In the genomic region with DNA sequence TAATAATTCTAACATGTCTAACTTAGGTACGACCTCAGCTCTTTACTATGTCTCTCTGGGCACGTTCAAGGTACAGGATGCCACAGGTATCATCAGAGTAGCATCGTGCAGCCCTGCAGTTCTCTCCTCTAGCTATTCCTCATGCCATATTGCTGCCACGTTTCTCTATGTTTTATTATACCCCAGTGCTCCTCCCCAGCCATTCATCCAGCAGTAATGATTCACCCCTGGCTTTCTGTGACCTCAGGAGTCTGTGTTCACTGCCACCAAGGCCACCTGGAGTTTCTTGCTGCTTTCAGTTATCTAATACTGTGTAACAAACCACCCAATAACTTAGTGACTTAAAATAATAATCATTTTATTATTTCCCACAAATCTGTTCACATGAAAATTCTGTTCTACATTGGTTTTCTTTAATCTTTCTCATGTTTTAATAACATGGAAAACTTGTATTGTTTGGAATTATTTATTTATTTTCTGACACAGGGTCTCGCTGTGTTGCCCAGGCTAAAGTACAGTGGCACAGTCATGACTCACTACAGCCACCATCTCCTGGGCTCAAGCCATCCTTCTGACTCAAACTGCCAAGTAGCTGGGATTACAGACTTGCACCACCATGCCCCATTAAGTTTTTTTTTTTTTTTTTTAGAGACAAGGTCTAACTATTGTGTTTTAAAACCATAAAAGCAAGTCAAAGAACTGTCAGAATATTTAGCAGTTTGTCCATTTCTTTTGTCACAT, we compare ENCODE assay signal across 1 cellular context.
TF ChIP-seq lines count a peak whose summit lies in the region.

No MANE protein-coding gene starts in this region.

TF ChIP-seq in IMR-90, 13 proteins besides CTCF, POLR2A, EP300 and RAD21 (continued from another document):
- TF ChIP-seq, protein P1, sequence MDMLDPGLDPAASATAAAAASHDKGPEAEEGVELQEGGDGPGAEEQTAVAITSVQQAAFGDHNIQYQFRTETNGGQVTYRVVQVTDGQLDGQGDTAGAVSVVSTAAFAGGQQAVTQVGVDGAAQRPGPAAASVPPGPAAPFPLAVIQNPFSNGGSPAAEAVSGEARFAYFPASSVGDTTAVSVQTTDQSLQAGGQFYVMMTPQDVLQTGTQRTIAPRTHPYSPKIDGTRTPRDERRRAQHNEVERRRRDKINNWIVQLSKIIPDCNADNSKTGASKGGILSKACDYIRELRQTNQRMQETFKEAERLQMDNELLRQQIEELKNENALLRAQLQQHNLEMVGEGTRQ (IDR thresholded peaks at IDR 0.05; ENCODE audit: low read depth, low read length), result no peak
- TF ChIP-seq NFE2L2 (IDR thresholded peaks at IDR 0.05; ENCODE audit: low read depth, low read length) (no peak), CHD1 (IDR thresholded peaks at IDR 0.05; ENCODE audit: low read depth, low read length) (no peak), CEBPB (IDR thresholded peaks at IDR 0.05; ENCODE audit: low read depth, low read length) (no peak), RFX5 (IDR thresholded peaks at IDR 0.05; ENCODE audit: low read depth, low read length) (no peak), FOS (IDR thresholded peaks at IDR 0.05; ENCODE audit: low read depth, low read length) (no peak), MXI1 (IDR thresholded peaks at IDR 0.05; ENCODE audit: borderline replicate concordance, low read depth, low read length) (no peak), RCOR1 (IDR thresholded peaks at IDR 0.05; ENCODE audit: insufficient replicate concordance, low read length) (no peak), MAFK (IDR thresholded peaks at IDR 0.05; ENCODE audit: low read depth, low read length) (no peak), SMC3 (IDR thresholded peaks at IDR 0.05; ENCODE audit: low read depth, low read length) (no peak), BHLHE40 (IDR thresholded peaks at IDR 0.05; ENCODE audit: low read depth, low read length) (no peak)
- TF ChIP-seq, protein P2, sequence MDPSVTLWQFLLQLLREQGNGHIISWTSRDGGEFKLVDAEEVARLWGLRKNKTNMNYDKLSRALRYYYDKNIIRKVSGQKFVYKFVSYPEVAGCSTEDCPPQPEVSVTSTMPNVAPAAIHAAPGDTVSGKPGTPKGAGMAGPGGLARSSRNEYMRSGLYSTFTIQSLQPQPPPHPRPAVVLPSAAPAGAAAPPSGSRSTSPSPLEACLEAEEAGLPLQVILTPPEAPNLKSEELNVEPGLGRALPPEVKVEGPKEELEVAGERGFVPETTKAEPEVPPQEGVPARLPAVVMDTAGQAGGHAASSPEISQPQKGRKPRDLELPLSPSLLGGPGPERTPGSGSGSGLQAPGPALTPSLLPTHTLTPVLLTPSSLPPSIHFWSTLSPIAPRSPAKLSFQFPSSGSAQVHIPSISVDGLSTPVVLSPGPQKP (IDR thresholded peaks at IDR 0.05; ENCODE audit: borderline replicate concordance, low read depth, low read length), result no peak
TF ChIP-seq in IMR-90: peak in this region for 0.
